9 cellular contexts compared by ENCODE assay signal in genomic region chr14:75986439-75986765, GRCh38. TPM values are rescaled to one million over a fixed set of nuclear protein-coding genes. Genes with fewer than 3 reads are reported as not detected.
DNase-seq lines count a peak whose midpoint lies in the region; ATAC-seq and TF ChIP-seq lines count a peak whose summit lies in the region.
"Had no signal": no experiment of that assay in that cellular context is flagged by ENCODE, and none has a peak within 500 bp of the region (broad histone marks: within the 10 kb centered on the region; RNA-seq: fewer than 3 reads in every experiment).

No MANE protein-coding gene starts in this region.

- no peaks in the 10 kb centered on the region for H3K27me3 Mint-ChIP-seq in MCF 10A (ENCODE audit: insufficient read depth, unreplicated experiment)

- H2AK5ac ChIP-seq in mesenchymal stem cell (ENCODE audit: low read length, severe bottlenecking): no peak overlapping the region

- H2BK120ac ChIP-seq in mesenchymal stem cell (ENCODE audit: low read depth, low read length): no peak overlapping the region

- H3K4me3 ChIP-seq in heart left ventricle (peak overlapping the region; percentile 58 to 98 (median 78)), mesenchymal stem cell (ENCODE audit: insufficient read depth in 1 of 2, low read depth in 1 of 2, low read length in 2 of 2) (peak overlapping the region; percentile 88 to 91), upper lobe of right lung (peak overlapping the region; percentile 100)

- peak overlapping the region; percentile 92 for H3K27ac Mint-ChIP-seq in MCF 10A (ENCODE audit: low read depth, unreplicated experiment)

- H2BK5ac ChIP-seq in mesenchymal stem cell (ENCODE audit: low read depth, low read length, poor library complexity, severe bottlenecking): no peak overlapping the region

- H3K18ac ChIP-seq in mesenchymal stem cell (ENCODE audit: low read depth in 1 of 2, low read length in 2 of 2): no peak overlapping the region

- H2BK12ac ChIP-seq in mesenchymal stem cell (ENCODE audit: low read length in 2 of 2): no peak overlapping the region

- H3K4me2 ChIP-seq in mesenchymal stem cell (ENCODE audit: low read length, poor library complexity, severe bottlenecking): peak overlapping the region; percentile 87

- no peak overlapping the region for H2AFZ ChIP-seq in mesenchymal stem cell (ENCODE audit: low read depth, low read length)

- peaks cover 13% of the 10 kb centered on the region for H3K79me1 ChIP-seq in mesenchymal stem cell (replicated peaks; ENCODE audit: low read length, poor library complexity, severe bottlenecking)

- H3K23ac ChIP-seq in mesenchymal stem cell (ENCODE audit: low read length in 2 of 2): no peak overlapping the region

- H3K9me3 Mint-ChIP-seq in MCF 10A (ENCODE audit: unreplicated experiment): no peaks in the 10 kb centered on the region

- H3K36me3 Mint-ChIP-seq in MCF 10A (ENCODE audit: insufficient read depth, unreplicated experiment): peaks cover 8% of the 10 kb centered on the region

- POLR2A ChIA-PET in MCF 10A (lab: Yijun Ruan, JAX): interaction anchor here (0.6 to 2.2 kb wide), 11 partner anchors 9 to 923 kb away, joined by 3 to 21 read pairs (median 4); partner anchors contain the start of gene ACYP1

- peaks cover 3 to 49% (median 27%) of the 10 kb centered on the region in 12 donors for H3K4me1 ChIP-seq in heart left ventricle
- peaks cover 5% of the 10 kb centered on the region for H3K4me1 ChIP-seq in mesenchymal stem cell (ENCODE audit: control insufficient read depth, insufficient read depth, low read depth, low read length)
- H3K4me1 ChIP-seq in upper lobe of right lung: peaks cover 43% of the 10 kb centered on the region

- TF ChIP-seq CTCF in heart left ventricle (IDR thresholded peaks at IDR 0.05) (no peak), MCF 10A (IDR thresholded peaks at IDR 0.05; ENCODE audit: unreplicated experiment) (no peak), upper lobe of right lung (IDR thresholded peaks at IDR 0.05) (no peak)

- no peak overlapping the region for H2BK15ac ChIP-seq in mesenchymal stem cell (ENCODE audit: low read depth, poor library complexity, severe bottlenecking)

- H3K9me3 ChIP-seq in heart left ventricle (no peaks in the 10 kb centered on the region), mesenchymal stem cell (ENCODE audit: control insufficient read depth, low read length) (no peaks in the 10 kb centered on the region), upper lobe of right lung (no peaks in the 10 kb centered on the region)

- DNase-seq in heart left ventricle: no peak
- DNase-seq in Right ventricle myocardium superior: no peak
- DNase-seq in MCF 10A (ENCODE audit: unreplicated experiment): no peak
- DNase-seq in mesenchymal stem cell: no peak
- no peak for DNase-seq in upper lobe of right lung
- no peak for DNase-seq in cerebellum (ENCODE audit: low spot score)
- DNase-seq in DMS79 (lab: John Stamatoyannopoulos, UW): no peak
- no peak for DNase-seq in caudate nucleus (lab: John Stamatoyannopoulos, UW)
- DNase-seq: activated gamma-delta T cell had no signal

- H3K36me3 ChIP-seq in heart left ventricle (peaks cover 0 to 26% (median 11%) of the 10 kb centered on the region in 9 donors), mesenchymal stem cell (ENCODE audit: control insufficient read depth in 1 of 2, insufficient read depth in 2 of 2, low read depth in 1 of 2, low read length in 2 of 2) (peaks cover 11 to 15% of the 10 kb centered on the region in 2 experiments), upper lobe of right lung (peaks cover 1% of the 10 kb centered on the region)

- H3K4me1 Mint-ChIP-seq in MCF 10A (ENCODE audit: insufficient read depth, unreplicated experiment): peaks cover 16% of the 10 kb centered on the region

- H4K8ac ChIP-seq in mesenchymal stem cell (ENCODE audit: low read length): no peak overlapping the region

- no peak for TF ChIP-seq POLR2A in heart left ventricle (IDR thresholded peaks at IDR 0.05)

- peak overlapping the region; percentile 97 for H3K9ac ChIP-seq in mesenchymal stem cell (ENCODE audit: low read length)

- no peak overlapping the region for H4K91ac ChIP-seq in mesenchymal stem cell (ENCODE audit: low read length)

- WGBS in heart left ventricle, 4 donors: 15 to 25% (median 18%) methylated on average over 6 of the region's 6 CpGs
- 57% methylated on average over 5 of the region's 6 CpGs for WGBS in mesenchymal stem cell

- H3K27ac ChIP-seq in heart left ventricle (peak overlapping the region in 11 of 12 donors; percentile 66 to 98 (median 88)), mesenchymal stem cell (ENCODE audit: low read length, poor library complexity, severe bottlenecking) (no peak overlapping the region), upper lobe of right lung (peak overlapping the region; percentile 87), caudate nucleus (ENCODE audit: low read depth, low read length) (no peak overlapping the region)

- CTCF ChIA-PET in MCF 10A (lab: Yijun Ruan, JAX): interaction anchor here (0.7 to 9.8 kb wide), 4 partner anchors 80 to 404 kb away, joined by 3 to 205 read pairs (median 6); no protein-coding TSS in a partner anchor

- no peak for ATAC-seq in heart left ventricle
- no peak for ATAC-seq in Right ventricle myocardium superior (ENCODE audit: poor library complexity)
- ATAC-seq in upper lobe of right lung: no peak

- BruUV-seq in MCF 10A (replicated peaks; lab: Mats Ljungman, UMichigan): no TSS peak

- intact Hi-C loops in heart left ventricle (cut with DNase I): loop anchor here in 1 of 10 donors (10.0 kb wide), 1 partner anchor 192 kb away; no protein-coding TSS in a partner anchor
- intact Hi-C loops in Right ventricle myocardium superior (cut with DNase I): no loop called here
- intact Hi-C loops in MCF 10A (cut with micrococcal nuclease): no loop called here
- intact Hi-C loops in upper lobe of right lung (cut with DNase I): no loop called here

- H3K27me3 ChIP-seq in heart left ventricle (no peaks in the 10 kb centered on the region), mesenchymal stem cell (ENCODE audit: control insufficient read depth in 1 of 2, insufficient read depth in 1 of 2, low read length in 2 of 2) (no peaks in the 10 kb centered on the region), upper lobe of right lung (no peaks in the 10 kb centered on the region)

- H3K4me3 Mint-ChIP-seq in MCF 10A (ENCODE audit: unreplicated experiment): peak overlapping the region; percentile 87

- H3K14ac ChIP-seq in mesenchymal stem cell (ENCODE audit: low read length in 2 of 2): no peak overlapping the region

- no peak overlapping the region for H3K4ac ChIP-seq in mesenchymal stem cell (ENCODE audit: low read depth in 1 of 2, low read length in 2 of 2)

RNA-seq across cellular contexts. Expression of gene IFT43, which starts 0.8 kb away (rescaled TPM):
- total RNA-seq in heart left ventricle (10 to 100 TPM; 22.8 to 39.7 (median 30.8) TPM), Right ventricle myocardium superior (25.1 TPM), MCF 10A (2022) (34.9 and 52.9 TPM in 2 replicates), upper lobe of right lung (24.8 TPM), cerebellum (26.3 TPM)
- 10 to 100 TPM; 29.7 to 54.7 TPM for polyA plus RNA-seq in heart left ventricle
- 19.5 TPM for polyA plus RNA-seq in mesenchymal stem cell (2013, experiment 1 of 2)
- 17.7 TPM for polyA plus RNA-seq in mesenchymal stem cell (2013, experiment 2 of 2)

RNA-seq across cellular contexts. Expression of gene TGFB3, which starts 4.6 kb away (rescaled TPM):
- total RNA-seq in heart left ventricle (10 to 100 TPM; 13.3 to 44.0 (median 32.1) TPM), Right ventricle myocardium superior (20.7 TPM), MCF 10A (2022) (1.1 and 1.5 TPM in 2 replicates), upper lobe of right lung (25.4 TPM), cerebellum (23.0 TPM)
- polyA plus RNA-seq in heart left ventricle: 1 to 10 TPM; 7.9 to 8.6 TPM
- polyA plus RNA-seq in mesenchymal stem cell (2013, experiment 1 of 2): 2.1 TPM
- 1.8 TPM for polyA plus RNA-seq in mesenchymal stem cell (2013, experiment 2 of 2)

Comparison
In these comparisons a context has a peak if more than half of its experiments do, and no peak if none do; other contexts are left out.
1. H3K27ac ChIP-seq: peak in heart left ventricle (11 of 12) and upper lobe of right lung (single experiment); none in mesenchymal stem cell (single experiment) and caudate nucleus (single experiment).
2. Peak in every context shown above with its lines, with median percentiles within 50 percentile points of each other: H3K4me3 ChIP-seq.